ENCODE assay signal across 8 cellular contexts in genomic region chr11:5624489-5625278, GRCh38. TPM values are rescaled to one million over a fixed set of nuclear protein-coding genes. Genes with fewer than 3 reads are reported as not detected.
A peak's percentile ranks its signal among the peaks of the same experiment; 100 is the strongest.
DNase-seq lines count a peak whose midpoint lies in the region; ATAC-seq and TF ChIP-seq lines count a peak whose summit lies in the region.

A gene with protein sequence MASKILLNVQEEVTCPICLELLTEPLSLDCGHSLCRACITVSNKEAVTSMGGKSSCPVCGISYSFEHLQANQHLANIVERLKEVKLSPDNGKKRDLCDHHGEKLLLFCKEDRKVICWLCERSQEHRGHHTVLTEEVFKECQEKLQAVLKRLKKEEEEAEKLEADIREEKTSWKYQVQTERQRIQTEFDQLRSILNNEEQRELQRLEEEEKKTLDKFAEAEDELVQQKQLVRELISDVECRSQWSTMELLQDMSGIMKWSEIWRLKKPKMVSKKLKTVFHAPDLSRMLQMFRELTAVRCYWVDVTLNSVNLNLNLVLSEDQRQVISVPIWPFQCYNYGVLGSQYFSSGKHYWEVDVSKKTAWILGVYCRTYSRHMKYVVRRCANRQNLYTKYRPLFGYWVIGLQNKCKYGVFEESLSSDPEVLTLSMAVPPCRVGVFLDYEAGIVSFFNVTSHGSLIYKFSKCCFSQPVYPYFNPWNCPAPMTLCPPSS (plus strand): TSS chr11:5625001. CDS start chr11:5632332, 7,331 bp downstream.

- peak within 1 kb of the TSS; percentile 88 for H3K4me2 ChIP-seq in OCI-LY7 (ENCODE audit: low read length)
- peak within 1 kb of the TSS; percentile 74 for H3K4me2 ChIP-seq in neural progenitor cell

- ATAC-seq in HG02943 (IDR thresholded peaks at IDR 0.05; ENCODE audit: low read depth, unreplicated experiment) (peak; percentile 96), thoracic aorta (ENCODE audit: insufficient number of reproducible peaks, low FRiP score, low read depth) (no peak)
- ATAC-seq in activated T-cell treated with anti-CD3 and anti-CD28 coated beads, Interleukin-2, amount 50 U/mL, for 72 hours (replicated peaks in 1 of 2): peak; percentile 97

- peak within 1 kb of the TSS; percentile 89 to 90 for H3K4me3 Mint-ChIP-seq in activated T-cell treated with anti-CD3 and anti-CD28 coated beads, Interleukin-2, amount 50 U/mL, for 72 hours
- H3K4me3 Mint-ChIP-seq in neural progenitor cell: peak within 1 kb of the TSS; percentile 44
- H3K4me3 Mint-ChIP-seq in glutamatergic neuron (ENCODE audit: unreplicated experiment): no peak within 1 kb of the TSS

- H3K4me1 ChIP-seq in OCI-LY7 (ENCODE audit: insufficient read depth, low read length, poor library complexity, severe bottlenecking): peaks cover 17% of the 10 kb centered on the region
- peaks cover 11% of the 10 kb centered on the region for H3K4me1 ChIP-seq in neural progenitor cell
- H3K4me1 ChIP-seq in thoracic aorta (ENCODE audit: control insufficient read depth in 1 of 2, low read depth in 2 of 2): peaks cover 28 to 37% of the 10 kb centered on the region in 2 donors

- peak within 1 kb of the TSS; percentile 90 for H3K27ac Mint-ChIP-seq in activated T-cell treated with anti-CD3 and anti-CD28 coated beads, Interleukin-2, amount 50 U/mL, for 72 hours
- H3K27ac Mint-ChIP-seq in neural progenitor cell: no peak within 1 kb of the TSS
- H3K27ac Mint-ChIP-seq in glutamatergic neuron (ENCODE audit: unreplicated experiment): no peak within 1 kb of the TSS

- no peak within 1 kb of the TSS for H3K9ac ChIP-seq in neural progenitor cell

- H3K36me3 ChIP-seq in OCI-LY7 (ENCODE audit: insufficient read depth, low read length) (no peaks in the 10 kb centered on the region), neural progenitor cell (no peaks in the 10 kb centered on the region), thoracic aorta (no peaks in the 10 kb centered on the region)

- no peaks in the 10 kb centered on the region for H3K27me3 Mint-ChIP-seq in activated T-cell treated with anti-CD3 and anti-CD28 coated beads, Interleukin-2, amount 50 U/mL, for 72 hours (ENCODE audit: low read depth)
- H3K27me3 Mint-ChIP-seq in neural progenitor cell (ENCODE audit: insufficient read depth, low read depth) (no peaks in the 10 kb centered on the region), glutamatergic neuron (ENCODE audit: unreplicated experiment) (no peaks in the 10 kb centered on the region)

- TF ChIP-seq POLR2A in GM18526 (IDR thresholded peaks at IDR 0.05; ENCODE audit: extremely low read depth, insufficient read length): peak; percentile 71

- peaks cover 2 to 3% of the 10 kb centered on the region in 2 donors for H3K36me3 Mint-ChIP-seq in activated T-cell treated with anti-CD3 and anti-CD28 coated beads, Interleukin-2, amount 50 U/mL, for 72 hours (ENCODE audit: insufficient read depth in 2 of 2)
- H3K36me3 Mint-ChIP-seq in neural progenitor cell (no peaks in the 10 kb centered on the region), glutamatergic neuron (ENCODE audit: unreplicated experiment) (no peaks in the 10 kb centered on the region)

- DNase-seq in OCI-LY7 (ENCODE audit: low spot score): peak; percentile 89
- peak; percentile 67 to 73 for DNase-seq in activated T-cell treated with anti-CD3 and anti-CD28 coated beads, Interleukin-2, amount 50 U/mL, for 72 hours
- DNase-seq in fibroblast of pulmonary artery (ENCODE audit: low read depth): peak; percentile 69
- DNase-seq in neural progenitor cell (ENCODE audit: low spot score): peak; percentile 34
- no peak for DNase-seq in thoracic aorta (ENCODE audit: low spot score)
- no peak for DNase-seq in glutamatergic neuron

- H4K20me1 ChIP-seq in OCI-LY7 (ENCODE audit: insufficient read depth, low read length) (no peaks in the 10 kb centered on the region), neural progenitor cell (ENCODE audit: low read depth) (no peaks in the 10 kb centered on the region)

- peaks cover 0 to 2% of the 10 kb centered on the region in 2 donors for H3K9me3 Mint-ChIP-seq in activated T-cell treated with anti-CD3 and anti-CD28 coated beads, Interleukin-2, amount 50 U/mL, for 72 hours
- H3K9me3 Mint-ChIP-seq in neural progenitor cell (no peaks in the 10 kb centered on the region), glutamatergic neuron (ENCODE audit: unreplicated experiment) (no peaks in the 10 kb centered on the region)

- H3K27ac ChIP-seq in OCI-LY7 (ENCODE audit: low read depth, low read length, poor library complexity, severe bottlenecking) (peak within 1 kb of the TSS; percentile 30), neural progenitor cell (no peak within 1 kb of the TSS), thoracic aorta (peak within 1 kb of the TSS; percentile 35 to 61)

- H3K9me3 ChIP-seq in OCI-LY7 (ENCODE audit: low read length): no peaks in the 10 kb centered on the region
- H3K9me3 ChIP-seq in neural progenitor cell (ENCODE audit: low read depth): no peaks in the 10 kb centered on the region
- H3K9me3 ChIP-seq in thoracic aorta: no peaks in the 10 kb centered on the region

- peak within 1 kb of the TSS; percentile 69 for H3K4me3 ChIP-seq in OCI-LY7 (ENCODE audit: low read depth, low read length, poor library complexity, severe bottlenecking)
- H3K4me3 ChIP-seq in fibroblast of pulmonary artery (replicated peaks; ENCODE audit: low read depth, low read length): peak within 1 kb of the TSS; percentile 68
- peak within 1 kb of the TSS; percentile 40 for H3K4me3 ChIP-seq in neural progenitor cell
- H3K4me3 ChIP-seq in thoracic aorta: peak within 1 kb of the TSS; percentile 89

- CTCF ChIA-PET in OCI-LY7 (lab: Charles Lee; ENCODE audit: unreplicated experiment): interaction anchor here (0.5 kb wide), 1 partner anchor 1909 kb away, joined by 3 read pairs; no protein-coding TSS in a partner anchor

- H3F3A ChIP-seq in neural progenitor cell (ENCODE audit: low read depth): no peaks in the 10 kb centered on the region

- H3K4me1 Mint-ChIP-seq in activated T-cell treated with anti-CD3 and anti-CD28 coated beads, Interleukin-2, amount 50 U/mL, for 72 hours (ENCODE audit: low read depth): peaks cover 39% of the 10 kb centered on the region
- no peaks in the 10 kb centered on the region for H3K4me1 Mint-ChIP-seq in neural progenitor cell
- no peaks in the 10 kb centered on the region for H3K4me1 Mint-ChIP-seq in glutamatergic neuron (ENCODE audit: low read depth, unreplicated experiment)

- intact Hi-C loops in OCI-LY7 (cut with micrococcal nuclease; ENCODE audit: unreplicated experiment): loop anchor here (2.0 kb wide), 1 partner anchor 60 kb away; the partner anchor contains the start of gene TRIM5

- H3K27me3 ChIP-seq in neural progenitor cell (no peaks in the 10 kb centered on the region), thoracic aorta (replicated peaks; ENCODE audit: insufficient read depth) (no peaks in the 10 kb centered on the region)

- H3K79me2 ChIP-seq in OCI-LY7 (ENCODE audit: insufficient read depth, low read depth, low read length) (no peaks in the 10 kb centered on the region), neural progenitor cell (ENCODE audit: low read depth) (no peaks in the 10 kb centered on the region)

- H3K9me2 ChIP-seq in OCI-LY7 (ENCODE audit: insufficient read depth, low read length): no peaks in the 10 kb centered on the region

- H2AFZ ChIP-seq in OCI-LY7 (ENCODE audit: low read length): peak within 1 kb of the TSS; percentile 92
- peak within 1 kb of the TSS; percentile 99 for H2AFZ ChIP-seq in neural progenitor cell (replicated peaks)

- no peak for TF ChIP-seq CTCF in OCI-LY7 (conservative IDR thresholded peaks at IDR 0.05; ENCODE audit: low read length)
- no peak for TF ChIP-seq CTCF in fibroblast of pulmonary artery (IDR thresholded peaks at IDR 0.05; ENCODE audit: low read length, missing control alignments)
- TF ChIP-seq CTCF in neural progenitor cell (IDR thresholded peaks at IDR 0.05): no peak
- no peak for TF ChIP-seq CTCF in thoracic aorta (IDR thresholded peaks at IDR 0.05)
- TF ChIP-seq CTCF in glutamatergic neuron (IDR thresholded peaks at IDR 0.05; ENCODE audit: partially characterized antibody, unreplicated experiment): no peak

- POLR2A ChIA-PET in OCI-LY7 (lab: Charles Lee): interaction anchor here (0.9 to 1.7 kb wide), 4 partner anchors 10 to 65 kb away, joined by 3 to 6 read pairs (median 4); partner anchors contain the start of genes TRIM22 and TRIM5

- BruUV-seq in OCI-LY7 (replicated peaks; lab: Mats Ljungman, UMichigan): TSS peak; percentile 90

RNA-seq across cellular contexts. Expression of the gene that starts here (rescaled TPM):
- total RNA-seq in OCI-LY7 (2014; rRNA removed; shearing (Covaris generic)): 8.4 and 12.0 TPM in 2 replicates
- total RNA-seq in OCI-LY7 (2022) (12.4 and 13.1 TPM in 2 replicates), neural progenitor cell (ENCODE audit: low replicate concordance) (4.1 and 4.5 TPM in 2 replicates), thoracic aorta (1 to 10 TPM; 6.9 to 7.7 TPM), glutamatergic neuron (ENCODE audit: unreplicated experiment) (not detected)
- total RNA-seq in activated T-cell treated with anti-CD3 and anti-CD28 coated beads, Interleukin-2, amount 50 U/mL, for 72 hours: 10 to 100 TPM in 1 of 2 donors, 1 to 10 TPM in 1; 9.0 to 10.7 TPM

Comparison
In these comparisons a context has a peak if more than half of its experiments do, and no peak if none do; other contexts are left out.
1. DNase-seq: peak in OCI-LY7 (single experiment), activated T-cell treated with anti-CD3 and anti-CD28 coated beads, Interleukin-2, amount 50 U/mL, for 72 hours (2 of 2), fibroblast of pulmonary artery (single experiment) and neural progenitor cell (single experiment); none in thoracic aorta (single experiment) and glutamatergic neuron (single experiment).
2. Peak in every context shown above with its lines, with median percentiles within 50 percentile points of each other: H3K4me3 ChIP-seq.